ENCODE assay signal across 1 cellular context in genomic region chr18:32091724-32092421, GRCh38.
A peak's percentile ranks its signal among the peaks of the same experiment; 100 is the strongest.
TF ChIP-seq lines count a peak whose summit lies in the region.

TSS of gene RNF138 (plus strand) at chr18:32091874. CDS start at chr18:32092777, 903 bp downstream.

TF ChIP-seq in HepG2, 621 proteins besides CTCF, POLR2A, EP300 and RAD21 (continued from another document and continues in another):
- no peak for TF ChIP-seq SRSF9 (IDR thresholded peaks at IDR 0.05; ENCODE audit: borderline replicate concordance, insufficient read depth, low read depth, low read length, poor library complexity, severe bottlenecking)
- TF ChIP-seq ZNF562 (CRISPR knock-in tag; IDR thresholded peaks at IDR 0.05; ENCODE audit: borderline replicate concordance): no peak
- no peak for TF ChIP-seq PBX3 (CRISPR knock-in tag; IDR thresholded peaks at IDR 0.05; ENCODE audit: borderline replicate concordance)
- TF ChIP-seq, protein P1, sequence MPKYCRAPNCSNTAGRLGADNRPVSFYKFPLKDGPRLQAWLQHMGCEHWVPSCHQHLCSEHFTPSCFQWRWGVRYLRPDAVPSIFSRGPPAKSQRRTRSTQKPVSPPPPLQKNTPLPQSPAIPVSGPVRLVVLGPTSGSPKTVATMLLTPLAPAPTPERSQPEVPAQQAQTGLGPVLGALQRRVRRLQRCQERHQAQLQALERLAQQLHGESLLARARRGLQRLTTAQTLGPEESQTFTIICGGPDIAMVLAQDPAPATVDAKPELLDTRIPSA (CRISPR knock-in tag; IDR thresholded peaks at IDR 0.05; ENCODE audit: borderline replicate concordance): no peak
- TF ChIP-seq TCF7L2 (IDR thresholded peaks at IDR 0.05; ENCODE audit: low read depth, low read length): no peak
- TF ChIP-seq FOXC1 (CRISPR knock-in tag; IDR thresholded peaks at IDR 0.05; ENCODE audit: borderline replicate concordance): peak; percentile 73; the same call in 1 of the 2 replicates
- TF ChIP-seq ZNF616 (CRISPR knock-in tag; IDR thresholded peaks at IDR 0.05; ENCODE audit: low read depth): peak; percentile 39; the same call in 1 of the 2 replicates
- peak; percentile 68; the same call in 1 of the 2 replicates for TF ChIP-seq JUNB (CRISPR knock-in tag; IDR thresholded peaks at IDR 0.05; ENCODE audit: borderline replicate concordance)
- 0 out of 2 replicates have a peak, but pooled peaks have one; percentile 27 for TF ChIP-seq ZNF614 (CRISPR knock-in tag; IDR thresholded peaks at IDR 0.05; ENCODE audit: borderline replicate concordance)
- TF ChIP-seq FOXM1 (CRISPR knock-in tag; IDR thresholded peaks at IDR 0.05): no peak
- TF ChIP-seq, protein P2, sequence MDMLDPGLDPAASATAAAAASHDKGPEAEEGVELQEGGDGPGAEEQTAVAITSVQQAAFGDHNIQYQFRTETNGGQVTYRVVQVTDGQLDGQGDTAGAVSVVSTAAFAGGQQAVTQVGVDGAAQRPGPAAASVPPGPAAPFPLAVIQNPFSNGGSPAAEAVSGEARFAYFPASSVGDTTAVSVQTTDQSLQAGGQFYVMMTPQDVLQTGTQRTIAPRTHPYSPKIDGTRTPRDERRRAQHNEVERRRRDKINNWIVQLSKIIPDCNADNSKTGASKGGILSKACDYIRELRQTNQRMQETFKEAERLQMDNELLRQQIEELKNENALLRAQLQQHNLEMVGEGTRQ (IDR thresholded peaks at IDR 0.05; ENCODE audit: low read depth, low read length): no peak
- TF ChIP-seq, protein P2 (CRISPR knock-in tag; IDR thresholded peaks at IDR 0.05; ENCODE audit: borderline replicate concordance): no peak
- no peak; the same call in none of the 2 replicates for TF ChIP-seq ZNF296 (CRISPR knock-in tag; conservative IDR thresholded peaks at IDR 0.05)
- no peak for TF ChIP-seq ZFP36 (IDR thresholded peaks at IDR 0.05; ENCODE audit: borderline replicate concordance, low read depth, low read length, partially characterized antibody)
- TF ChIP-seq SNAPC2 (CRISPR knock-in tag; IDR thresholded peaks at IDR 0.05): peak; percentile 83; the same call in 1 of the 2 replicates
- TF ChIP-seq MXD1 (CRISPR knock-in tag; IDR thresholded peaks at IDR 0.05): peak; percentile 90
- TF ChIP-seq SRSF4 (IDR thresholded peaks at IDR 0.05; ENCODE audit: low read depth, low read length, poor library complexity, severe bottlenecking): no peak
- TF ChIP-seq BRCA1 (CRISPR knock-in tag; IDR thresholded peaks at IDR 0.05): peak; percentile 38; the same call in 1 of the 2 replicates
- TF ChIP-seq ZBTB8A (CRISPR knock-in tag; IDR thresholded peaks at IDR 0.05; ENCODE audit: borderline replicate concordance, low read depth): 0 out of 2 replicates have a peak, but pooled peaks have one; percentile 33
- no peak for TF ChIP-seq RFX3 (CRISPR knock-in tag; IDR thresholded peaks at IDR 0.05)
- TF ChIP-seq MYC (CRISPR knock-in tag; IDR thresholded peaks at IDR 0.05; ENCODE audit: borderline replicate concordance): peak; percentile 82
- TF ChIP-seq ZBTB20 (CRISPR knock-in tag; IDR thresholded peaks at IDR 0.05; ENCODE audit: borderline replicate concordance, low read depth): peak; percentile 71; the same call in 1 of the 2 replicates
- TF ChIP-seq HDAC2 (CRISPR knock-in tag; IDR thresholded peaks at IDR 0.05): peak; percentile 33; the same call in 1 of the 2 replicates
- peak; percentile 46; the same call in 1 of the 2 replicates for TF ChIP-seq ZFP41 (CRISPR knock-in tag; IDR thresholded peaks at IDR 0.05; ENCODE audit: borderline replicate concordance)
- no peak for TF ChIP-seq ZNF629 (CRISPR knock-in tag; conservative IDR thresholded peaks at IDR 0.05)
- TF ChIP-seq ZNF281 (CRISPR knock-in tag; IDR thresholded peaks at IDR 0.05; ENCODE audit: borderline replicate concordance): peak; percentile 47; the same call in 1 of the 2 replicates
- no peak; the same call in 1 of the 2 replicates for TF ChIP-seq TMF1 (CRISPR knock-in tag; IDR thresholded peaks at IDR 0.05; ENCODE audit: low read depth)
- TF ChIP-seq NFYC (CRISPR knock-in tag; IDR thresholded peaks at IDR 0.05): no peak
- no peak for TF ChIP-seq ZFP36L2 (CRISPR knock-in tag; IDR thresholded peaks at IDR 0.05)
- TF ChIP-seq CCAR2 (optimal IDR thresholded peaks at IDR 0.05; ENCODE audit: low read depth, low read length): no peak
- TF ChIP-seq ZNF670 (CRISPR knock-in tag; IDR thresholded peaks at IDR 0.05; ENCODE audit: borderline replicate concordance): no peak
- TF ChIP-seq SNAPC5 (CRISPR knock-in tag; IDR thresholded peaks at IDR 0.05; ENCODE audit: borderline replicate concordance): peak; percentile 64; the same call in 1 of the 2 replicates
- TF ChIP-seq SETDB1 (CRISPR knock-in tag; IDR thresholded peaks at IDR 0.05; ENCODE audit: borderline replicate concordance): no peak
- TF ChIP-seq GLI4 (CRISPR knock-in tag; IDR thresholded peaks at IDR 0.05; ENCODE audit: borderline replicate concordance): peak; percentile 68; the same call in 1 of the 2 replicates
- no peak for TF ChIP-seq ZNF850 (CRISPR knock-in tag; conservative IDR thresholded peaks at IDR 0.05)
- no peak for TF ChIP-seq ZMYM2 (CRISPR knock-in tag; IDR thresholded peaks at IDR 0.05)
- TF ChIP-seq, protein P3, sequence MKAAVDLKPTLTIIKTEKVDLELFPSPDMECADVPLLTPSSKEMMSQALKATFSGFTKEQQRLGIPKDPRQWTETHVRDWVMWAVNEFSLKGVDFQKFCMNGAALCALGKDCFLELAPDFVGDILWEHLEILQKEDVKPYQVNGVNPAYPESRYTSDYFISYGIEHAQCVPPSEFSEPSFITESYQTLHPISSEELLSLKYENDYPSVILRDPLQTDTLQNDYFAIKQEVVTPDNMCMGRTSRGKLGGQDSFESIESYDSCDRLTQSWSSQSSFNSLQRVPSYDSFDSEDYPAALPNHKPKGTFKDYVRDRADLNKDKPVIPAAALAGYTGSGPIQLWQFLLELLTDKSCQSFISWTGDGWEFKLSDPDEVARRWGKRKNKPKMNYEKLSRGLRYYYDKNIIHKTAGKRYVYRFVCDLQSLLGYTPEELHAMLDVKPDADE (CRISPR knock-in tag; IDR thresholded peaks at IDR 0.05): no peak
- TF ChIP-seq ZNF530 (CRISPR knock-in tag; IDR thresholded peaks at IDR 0.05; ENCODE audit: low read depth): 0 out of 2 replicates have a peak, but pooled peaks have one; percentile 42
- TF ChIP-seq REPIN1 (CRISPR knock-in tag; IDR thresholded peaks at IDR 0.05; ENCODE audit: borderline replicate concordance, low read depth): peak; percentile 73
- no peak; the same call in 1 of the 2 replicates for TF ChIP-seq TFAP4 (IDR thresholded peaks at IDR 0.05; ENCODE audit: borderline replicate concordance, low read depth)
- peak; percentile 11; the same call in 1 of the 2 replicates for TF ChIP-seq FOXO1 (CRISPR knock-in tag; IDR thresholded peaks at IDR 0.05)
- TF ChIP-seq SMARCC2 (IDR thresholded peaks at IDR 0.05): no peak
- TF ChIP-seq ZNF180 (CRISPR knock-in tag; IDR thresholded peaks at IDR 0.05; ENCODE audit: borderline replicate concordance, low read depth): no peak
- 0 out of 2 replicates have a peak, but pooled peaks have one; percentile 44 for TF ChIP-seq ZMYM4 (CRISPR knock-in tag; IDR thresholded peaks at IDR 0.05)
- TF ChIP-seq, protein P4, sequence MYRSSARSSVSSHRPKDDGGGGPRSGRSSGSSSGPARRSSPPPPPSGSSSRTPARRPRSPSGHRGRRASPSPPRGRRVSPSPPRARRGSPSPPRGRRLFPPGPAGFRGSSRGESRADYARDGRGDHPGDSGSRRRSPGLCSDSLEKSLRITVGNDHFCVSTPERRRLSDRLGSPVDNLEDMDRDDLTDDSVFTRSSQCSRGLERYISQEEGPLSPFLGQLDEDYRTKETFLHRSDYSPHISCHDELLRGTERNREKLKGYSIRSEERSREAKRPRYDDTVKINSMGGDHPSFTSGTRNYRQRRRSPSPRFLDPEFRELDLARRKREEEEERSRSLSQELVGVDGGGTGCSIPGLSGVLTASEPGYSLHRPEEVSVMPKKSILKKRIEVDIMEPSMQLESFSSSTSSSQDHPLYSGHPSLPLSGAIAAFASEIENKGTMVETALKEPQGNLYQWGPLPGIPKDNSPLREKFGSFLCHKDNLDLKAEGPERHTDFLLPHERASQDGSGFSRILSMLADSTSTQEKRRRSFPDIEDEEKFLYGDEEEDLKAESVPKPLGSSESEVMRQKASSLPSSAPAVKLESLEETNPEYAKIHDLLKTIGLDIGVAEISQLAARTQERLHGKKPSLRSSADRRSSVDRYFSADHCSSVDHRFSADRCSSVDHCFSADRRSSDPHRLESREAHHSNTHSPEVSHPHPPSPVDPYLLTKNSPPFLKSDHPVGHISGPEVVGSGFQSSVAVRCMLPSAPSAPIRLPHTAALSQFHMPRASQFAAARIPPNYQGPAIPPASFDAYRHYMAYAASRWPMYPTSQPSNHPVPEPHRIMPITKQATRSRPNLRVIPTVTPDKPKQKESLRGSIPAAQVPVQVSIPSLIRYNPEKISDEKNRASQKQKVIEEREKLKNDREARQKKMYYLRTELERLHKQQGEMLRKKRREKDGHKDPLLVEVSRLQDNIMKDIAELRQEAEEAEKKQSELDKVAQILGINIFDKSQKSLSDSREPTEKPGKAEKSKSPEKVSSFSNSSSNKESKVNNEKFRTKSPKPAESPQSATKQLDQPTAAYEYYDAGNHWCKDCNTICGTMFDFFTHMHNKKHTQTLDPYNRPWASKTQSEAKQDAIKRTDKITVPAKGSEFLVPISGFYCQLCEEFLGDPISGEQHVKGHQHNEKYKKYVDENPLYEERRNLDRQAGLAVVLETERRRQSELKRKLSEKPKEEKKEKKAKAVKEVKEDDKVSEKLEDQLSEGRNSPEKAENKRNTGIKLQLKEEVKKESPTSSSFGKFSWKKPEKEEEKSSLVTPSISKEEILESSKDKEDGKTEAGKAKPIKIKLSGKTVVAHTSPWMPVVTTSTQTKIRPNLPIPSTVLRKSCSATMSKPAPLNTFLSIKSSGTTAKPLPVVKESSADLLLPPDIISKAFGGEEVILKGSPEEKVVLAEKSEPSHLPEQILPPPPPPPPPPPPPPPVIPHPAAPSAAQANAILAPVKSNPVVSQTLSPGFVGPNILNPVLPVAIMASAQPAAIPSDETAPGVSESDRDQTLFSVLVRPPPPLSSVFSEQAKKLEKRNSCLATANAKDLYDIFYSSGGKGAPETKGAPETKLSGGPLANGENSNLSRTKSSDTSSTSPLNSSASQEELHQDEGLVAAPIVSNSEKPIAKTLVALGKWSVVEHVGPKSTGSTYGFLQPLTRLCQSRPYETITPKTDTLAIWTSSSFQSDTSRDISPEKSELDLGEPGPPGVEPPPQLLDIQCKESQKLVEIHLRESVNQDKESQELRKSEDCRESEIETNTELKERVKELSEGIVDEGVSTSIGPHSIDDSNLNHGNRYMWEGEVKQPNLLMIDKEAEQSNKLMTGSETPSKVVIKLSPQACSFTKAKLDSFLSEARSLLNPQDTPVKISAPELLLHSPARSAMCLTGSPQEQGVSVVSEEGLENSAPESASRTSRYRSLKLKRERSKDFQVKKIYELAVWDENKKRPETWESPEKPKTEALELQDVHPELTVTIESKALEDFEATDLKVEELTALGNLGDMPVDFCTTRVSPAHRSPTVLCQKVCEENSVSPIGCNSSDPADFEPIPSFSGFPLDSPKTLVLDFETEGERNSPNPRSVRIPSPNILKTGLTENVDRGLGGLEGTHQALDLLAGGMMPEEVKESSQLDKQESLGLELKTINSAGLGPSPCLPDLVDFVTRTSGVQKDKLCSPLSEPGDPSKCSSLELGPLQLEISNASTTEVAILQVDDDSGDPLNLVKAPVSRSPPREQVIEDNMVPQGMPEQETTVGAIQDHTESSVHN (CRISPR knock-in tag; IDR thresholded peaks at IDR 0.05): peak; percentile 35; the same call in 1 of the 2 replicates
- peak; percentile 48; the same call in 1 of the 2 replicates for TF ChIP-seq JUND (CRISPR knock-in tag; IDR thresholded peaks at IDR 0.05)
